ENCODE assay signal across 28 cellular contexts in genomic region chr6:37139223-37139962, GRCh38. TPM values are rescaled to one million over a fixed set of nuclear protein-coding genes. Genes with fewer than 3 reads are reported as not detected.
DNase-seq lines count a peak whose midpoint lies in the region; ATAC-seq, FAIRE-seq and TF ChIP-seq lines count a peak whose summit lies in the region.
"Had no signal": no experiment of that assay in that cellular context is flagged by ENCODE, and none has a peak within 500 bp of the region (broad histone marks: within the 10 kb centered on the region; RNA-seq: fewer than 3 reads in every experiment).

No MANE protein-coding gene starts in this region.

- TF ChIP-seq CTCF in A549 (IDR thresholded peaks at IDR 0.05): no peak
- no peak for TF ChIP-seq CTCF in IMR-90 (conservative IDR thresholded peaks at IDR 0.05; ENCODE audit: low read depth, low read length)
- no peak for TF ChIP-seq CTCF in astrocyte (IDR thresholded peaks at IDR 0.05; ENCODE audit: insufficient read depth, low read depth, low read length)

- no peak overlapping the region for H2AK9ac ChIP-seq in IMR-90 (replicated peaks; ENCODE audit: low read depth, low read length, poor library complexity)

- peak overlapping the region; percentile 45 for H2BK15ac ChIP-seq in IMR-90 (ENCODE audit: low read depth, low read length)

- H3K9me1 ChIP-seq in IMR-90 (ENCODE audit: insufficient read depth, low read length): peaks cover 16% of the 10 kb centered on the region

- H2BK5ac ChIP-seq in IMR-90 (ENCODE audit: low read depth, low read length, poor library complexity, severe bottlenecking): peak overlapping the region; percentile 72

- H2AK5ac ChIP-seq in IMR-90 (ENCODE audit: low read depth, low read length): peak overlapping the region; percentile 24; the same call in 1 of the 2 replicates

- BruUV-seq in IMR-90 (replicated peaks; lab: Mats Ljungman, UMichigan): no TSS peak

- H3K18ac ChIP-seq in IMR-90 (ENCODE audit: low read depth, low read length): peak overlapping the region; percentile 43

- H2AFZ ChIP-seq in IMR-90 (replicated peaks; ENCODE audit: low read length, poor library complexity) (no peak overlapping the region), astrocyte (ENCODE audit: low read depth, low read length) (no peak overlapping the region)

- CTCF ChIA-PET in A549 (lab: Yijun Ruan, JAX): interaction anchor here (3.0 to 10.1 kb wide), 2 partner anchors 34 to 81 kb away, joined by 15 to 64 read pairs; no protein-coding TSS in a partner anchor
- CTCF ChIA-PET in IMR-90 (lab: Yijun Ruan, JAX): interaction anchor here (0.6 kb wide), 1 partner anchor 36 kb away, joined by 3 read pairs; no protein-coding TSS in a partner anchor

- peak overlapping the region; percentile 61 for H2BK120ac ChIP-seq in IMR-90 (ENCODE audit: low read depth, low read length)

- H3K27ac ChIP-seq in A549 (peak overlapping the region; percentile 93 to 96), IMR-90 (ENCODE audit: insufficient read depth, low read length) (peak overlapping the region; percentile 3; the same call in 1 of the 2 replicates), astrocyte (ENCODE audit: low read depth, low read length) (peak overlapping the region; percentile 4)
- no peak overlapping the region for H3K27ac ChIP-seq in effector memory CD4-positive, alpha-beta T cell (ENCODE audit: insufficient read depth, low read length, poor library complexity, severe bottlenecking)
- H3K27ac ChIP-seq: coronary artery, gastrocnemius medialis, upper lobe of left lung had no signal

- H3K4me1 Mint-ChIP-seq in astrocyte (ENCODE audit: low read depth, unreplicated experiment): peaks cover 68% of the 10 kb centered on the region

- intact Hi-C loops in IMR-90 (cut with micrococcal nuclease): no loop called here

- TF ChIP-seq EP300 in A549 (IDR thresholded peaks at IDR 0.05): no peak

- H3K14ac ChIP-seq in IMR-90 (replicated peaks; ENCODE audit: low read depth, low read length): no peak overlapping the region; the same call in 1 of the 2 replicates

- H3K79me1 ChIP-seq in IMR-90 (ENCODE audit: low read depth in 1 of 2, low read length in 2 of 2): peaks cover 0 to 6% of the 10 kb centered on the region in 2 experiments; a peak in 2 of 4 replicates

- no peak overlapping the region for H3K56ac ChIP-seq in IMR-90 (ENCODE audit: extremely low read depth, insufficient read depth, low read length)

- ATAC-seq in A549 (no peak), IMR-90 (ENCODE audit: low read depth) (no peak), HG03460 (IDR thresholded peaks at IDR 0.05; ENCODE audit: unreplicated experiment) (no peak), HG03457 (IDR thresholded peaks at IDR 0.05; ENCODE audit: unreplicated experiment) (no peak)
- ATAC-seq: esophagus mucosa, gastrocnemius medialis, left ventricle myocardium superior had no signal

- H3K9me3 ChIP-seq in A549 (no peaks in the 10 kb centered on the region), IMR-90 (ENCODE audit: control insufficient read depth, insufficient read depth, low read length) (no peaks in the 10 kb centered on the region), astrocyte (ENCODE audit: insufficient read depth, low read depth, low read length) (no peaks in the 10 kb centered on the region)
- H3K9me3 ChIP-seq in effector memory CD4-positive, alpha-beta T cell (ENCODE audit: control insufficient read depth, low read length): no peaks in the 10 kb centered on the region
- H3K9me3 ChIP-seq: gastrocnemius medialis, stomach, upper lobe of left lung had no signal

- DNase-seq in A549 (ENCODE audit: low read depth in 1 of 2, low spot score in 1 of 2) (no peak), IMR-90 (no peak), astrocyte (ENCODE audit: low read depth) (no peak), mesenteric fat pad (ENCODE audit: low spot score) (peak; percentile 2), RCC 7860 (ENCODE audit: low spot score) (no peak)
- DNase-seq in effector memory CD4-positive, alpha-beta T cell: no peak
- DNase-seq: activated naive CD4-positive, alpha-beta T cell; activated T-cell treated with anti-CD3 and anti-CD28 coated beads, Interleukin-2, amount 50 U/mL, for 48 hours; DND-41; gastrocnemius medialis; GOT3; hypothalamus; left ventricle myocardium superior; NCI-H1105; NCI-H2029; NCI-H2227 treated with DMSO at 0.1 percent for 48 hours; NCI-H82; OCI-M1; SHP77; stomach; T-helper 1 cell; upper lobe of left lung had no signal

- no peak overlapping the region; the same call in 1 of the 2 replicates for H4K5ac ChIP-seq in IMR-90 (ENCODE audit: low read depth, low read length)

- H3K27me3 ChIP-seq in IMR-90 (ENCODE audit: control insufficient read depth, insufficient read depth, low read length) (no peaks in the 10 kb centered on the region), astrocyte (ENCODE audit: insufficient read depth, low read length) (no peaks in the 10 kb centered on the region)
- no peaks in the 10 kb centered on the region for H3K27me3 ChIP-seq in effector memory CD4-positive, alpha-beta T cell (replicated peaks; ENCODE audit: control insufficient read depth, insufficient read depth, low read length, poor library complexity, severe bottlenecking)
- H3K27me3 ChIP-seq: gastrocnemius medialis, stomach, upper lobe of left lung had no signal

- H3K36me3 Mint-ChIP-seq in astrocyte (ENCODE audit: low read depth, unreplicated experiment): no peaks in the 10 kb centered on the region

- no peaks in the 10 kb centered on the region for H3K27me3 Mint-ChIP-seq in astrocyte (ENCODE audit: low read depth, unreplicated experiment)

- peak overlapping the region in 1 of 2 experiments; percentile 14; a peak in 2 of 4 replicates for H4K8ac ChIP-seq in IMR-90 (ENCODE audit: low read depth in 2 of 2, low read length in 2 of 2)

- in situ Hi-C loops in IMR-90 (cut with MboI; ENCODE audit: low sequenced_read_pairs): no loop called here

- peak overlapping the region; percentile 84 for H2BK20ac ChIP-seq in IMR-90 (ENCODE audit: low read depth, low read length)

- H3K4me1 ChIP-seq in A549 (peaks cover 81% of the 10 kb centered on the region), IMR-90 (ENCODE audit: control insufficient read depth, insufficient read depth, low read length) (peaks cover 41% of the 10 kb centered on the region), astrocyte (ENCODE audit: insufficient read depth, low read length) (peaks cover 58% of the 10 kb centered on the region)
- H3K4me1 ChIP-seq in effector memory CD4-positive, alpha-beta T cell (ENCODE audit: control insufficient read depth, insufficient read depth, low read length, poor library complexity, severe bottlenecking): peaks cover 12% of the 10 kb centered on the region

- TF ChIP-seq RAD21 in A549 (conservative IDR thresholded peaks at IDR 0.05 in 1 of 2, IDR thresholded peaks at IDR 0.05 in 1 of 2) (no peak), IMR-90 (IDR thresholded peaks at IDR 0.05; ENCODE audit: low read length) (no peak)

- H3K23ac ChIP-seq in IMR-90 (ENCODE audit: low read depth, low read length): 0 out of 2 replicates have a peak overlapping the region, but pooled peaks have one; percentile 42

- no peaks in the 10 kb centered on the region for H3K9me3 Mint-ChIP-seq in astrocyte (ENCODE audit: unreplicated experiment)
- H3K9me3 Mint-ChIP-seq: neural crest cell had no signal

- H3K4ac ChIP-seq in IMR-90 (ENCODE audit: low read depth, low read length): peak overlapping the region; percentile 18

- H3K9ac ChIP-seq in IMR-90 (ENCODE audit: low read depth, low read length) (no peak overlapping the region), astrocyte (ENCODE audit: low read length) (no peak overlapping the region)

- peak overlapping the region; percentile 94 for H4K91ac ChIP-seq in IMR-90 (ENCODE audit: insufficient read depth, low read depth, low read length)

- peak overlapping the region; percentile 62 for H3K27ac Mint-ChIP-seq in astrocyte (ENCODE audit: unreplicated experiment)

- 90% methylated on average over 5 of the region's 5 CpGs for WGBS in A549 (ENCODE audit: missing lambda C conversion rate)
- no CpG with 5 or more reads among the region's 5 CpGs for WGBS in IMR-90 (ENCODE audit: extremely low coverage in 2 of 2, insufficient read length in 1 of 2), 2 experiments

- H3K4me2 ChIP-seq in A549 (peak overlapping the region; percentile 85; the same call in 1 of the 3 replicates), IMR-90 (ENCODE audit: low read depth, low read length) (no peak overlapping the region), astrocyte (ENCODE audit: low read length) (no peak overlapping the region)

- no peak overlapping the region for H3K4me3 Mint-ChIP-seq in astrocyte (ENCODE audit: unreplicated experiment)
- H3K4me3 Mint-ChIP-seq: neural crest cell had no signal

- H3K4me3 ChIP-seq in A549 (no peak overlapping the region), IMR-90 (ENCODE audit: insufficient read depth, low read depth, low read length) (no peak overlapping the region), astrocyte (ENCODE audit: insufficient read depth, low read depth, low read length) (no peak overlapping the region)
- H3K4me3 ChIP-seq in effector memory CD4-positive, alpha-beta T cell (ENCODE audit: insufficient read depth, low read depth, low read length, poor library complexity, severe bottlenecking): no peak overlapping the region
- H3K4me3 ChIP-seq: coronary artery, gastrocnemius medialis, stomach, upper lobe of left lung had no signal

- H3K36me3 ChIP-seq in IMR-90 (ENCODE audit: control insufficient read depth, insufficient read depth, low read length) (no peaks in the 10 kb centered on the region), astrocyte (ENCODE audit: insufficient read depth, low read length) (no peaks in the 10 kb centered on the region)
- no peaks in the 10 kb centered on the region for H3K36me3 ChIP-seq in effector memory CD4-positive, alpha-beta T cell (ENCODE audit: control insufficient read depth, insufficient read depth, low read length)
- H3K36me3 ChIP-seq: gastrocnemius medialis, stomach, upper lobe of left lung had no signal

- POLR2A ChIA-PET in A549 (lab: Yijun Ruan, JAX) (interaction anchor here (3.0 kb wide), 1 partner anchor 30 kb away, joined by 24 read pairs; the partner anchor contains the start of gene PIM1), IMR-90 (lab: Charles Lee; ENCODE audit: unreplicated experiment) (no interaction called here)

- H4K20me1 ChIP-seq in IMR-90 (ENCODE audit: insufficient read depth, low read length) (no peaks in the 10 kb centered on the region), astrocyte (ENCODE audit: insufficient read depth, low read length) (no peaks in the 10 kb centered on the region)

- FAIRE-seq in A549 (lab: Jason Lieb, UNC) (no peak), astrocyte (lab: Jason Lieb, UNC) (no peak), RCC 7860 (lab: Jason Lieb, UNC) (no peak)
- FAIRE-seq: islet of Langerhans had no signal

- TF ChIP-seq POLR2A in A549 (IDR thresholded peaks at IDR 0.05; ENCODE audit: low read length) (no peak), IMR-90 (IDR thresholded peaks at IDR 0.05; ENCODE audit: low read depth, low read length) (no peak)

- no peaks in the 10 kb centered on the region for H3K79me2 ChIP-seq in astrocyte (ENCODE audit: insufficient read depth, low read length)

- dilution Hi-C loops in IMR-90 (cut with HindIII; ENCODE audit: low sequenced_read_pairs, unreplicated experiment): no loop called here

RNA-seq across cellular contexts. Expression of gene PIM1, which starts 30.6 kb away (rescaled TPM):
- polyA plus RNA-seq in A549 (2011; rRNA removed) (19.0 and 21.9 TPM in 2 replicates), A549 (2017; fragmentation: RNase III; extraction: RNeasy Plus Mini Kit Qiagen cat#74134 plus additional on column Dnase treatment) (12.3 to 16.6 TPM (median 15.4 TPM) in 3 replicates), IMR-90 (2012; rRNA removed) (12.8 and 18.5 TPM in 2 replicates)
- polyA plus RNA-seq in A549 (2012; cell fraction: cytosol; rRNA removed): 24.5 and 35.6 TPM in 2 replicates
- 78.3 and 86.2 TPM in 2 replicates for polyA plus RNA-seq in A549 (2012; cell fraction: nucleus; rRNA removed)
- polyA minus RNA-seq in A549 (2011; rRNA and poly(A)+ RNA removed): 28.6 and 29.4 TPM in 2 replicates
- total RNA-seq in IMR-90 (2012; rRNA removed) (6.1 and 7.2 TPM in 2 replicates), astrocyte (29.0 and 32.1 TPM in 2 replicates), mesenteric fat pad (213 TPM)
- polyA plus RNA-seq in IMR-90 (2012; cell fraction: cytosol; rRNA removed): 12.2 and 21.8 TPM in 2 replicates
- polyA plus RNA-seq in IMR-90 (2012; cell fraction: nucleus; rRNA removed; ENCODE audit: low replicate concordance): 50.1 and 73.1 TPM in 2 replicates
